ENCODE assay signal across 8 cellular contexts in genomic region chr2:204072443-204073324, GRCh38.
DNase-seq lines count a peak whose midpoint lies in the region; ATAC-seq, FAIRE-seq and TF ChIP-seq lines count a peak whose summit lies in the region.

No MANE protein-coding gene starts in this region.

- TF ChIP-seq CTCF in DND-41 (IDR thresholded peaks at IDR 0.05; ENCODE audit: borderline replicate concordance, extremely low read depth, low read length, poor library complexity, severe bottlenecking), result peak; percentile 75
- peak; percentile 84 to 89 for TF ChIP-seq CTCF in GM23338 (conservative IDR thresholded peaks at IDR 0.05; ENCODE audit: low read depth in 2 of 2)
- peak; percentile 54 for TF ChIP-seq CTCF in SK-N-SH (IDR thresholded peaks at IDR 0.05)
- peak; percentile 63 for TF ChIP-seq CTCF in HepG2 (CRISPR knock-in tag; IDR thresholded peaks at IDR 0.05)

- H3K4me1 ChIP-seq in DND-41 (ENCODE audit: insufficient read depth, low read length), result no peaks in the 10 kb centered on the region
- no peaks in the 10 kb centered on the region for H3K4me1 ChIP-seq in GM23338 (ENCODE audit: insufficient read depth)
- peaks cover 0 to 9% of the 10 kb centered on the region in 2 experiments; a peak in 2 of 4 replicates for H3K4me1 ChIP-seq in SK-N-SH (ENCODE audit: control insufficient read depth in 1 of 2, insufficient read depth in 2 of 2, low read depth in 1 of 2, low read length in 1 of 2)
- H3K4me1 ChIP-seq in HepG2 (ENCODE audit: insufficient read depth, low read length), result no peaks in the 10 kb centered on the region

- peak; percentile 39 for FAIRE-seq in HepG2 (lab: Jason Lieb, UNC)

- H3K4me3 Mint-ChIP-seq in GM23338, result no peak overlapping the region
- H3K4me3 Mint-ChIP-seq in activated naive CD8-positive, alpha-beta T cell treated with anti-CD3 and anti-CD28 coated beads for 36 hours, result no peak overlapping the region

- peaks cover 2% of the 10 kb centered on the region for H3K27me3 Mint-ChIP-seq in GM23338 (ENCODE audit: insufficient read depth, low read depth, poor library complexity)
- peaks cover 8% of the 10 kb centered on the region for H3K27me3 Mint-ChIP-seq in activated naive CD8-positive, alpha-beta T cell treated with anti-CD3 and anti-CD28 coated beads for 36 hours

- no TSS peak for BruUV-seq in HepG2 (replicated peaks; lab: Mats Ljungman, UMichigan)

- in situ Hi-C loops in HepG2 (cut with HindIII; ENCODE audit: extremely low pct_ligation_motif_present, low pct_unique_long_range_greater_than_20kb), result no loop called here

- DNase-seq in DND-41, result peak; percentile 63
- DNase-seq in GM23338 (ENCODE audit: low spot score), result peak; percentile 84
- DNase-seq in SK-N-SH, result peak; percentile 16
- peak; percentile 66 for DNase-seq in activated naive CD8-positive, alpha-beta T cell treated with anti-CD3 and anti-CD28 coated beads for 36 hours
- peak; percentile 11 for DNase-seq in HepG2 (ENCODE audit: low spot score)
- peak; percentile 59 for DNase-seq in stimulated activated CD8-positive, alpha-beta memory T cell treated with anti-CD3 and anti-CD28 coated beads, Interleukin-7, amount 100 ng/mL, for 24 hours (ENCODE audit: low read depth)
- DNase-seq in NCI-H1105 treated with DMSO at 0.1 percent for 48 hours (lab: John Stamatoyannopoulos, UW), result no peak

- no peaks in the 10 kb centered on the region for H3K27me3 ChIP-seq in DND-41 (ENCODE audit: insufficient read depth, low read length, poor library complexity)
- no peaks in the 10 kb centered on the region for H3K27me3 ChIP-seq in GM23338 (ENCODE audit: insufficient read depth)
- no peaks in the 10 kb centered on the region for H3K27me3 ChIP-seq in SK-N-SH (ENCODE audit: insufficient read depth)
- no peaks in the 10 kb centered on the region; a peak in 1 of 5 replicates for H3K27me3 ChIP-seq in HepG2 (ENCODE audit: control insufficient read depth in 1 of 2, insufficient read depth in 2 of 2, low read length in 2 of 2)

- no peaks in the 10 kb centered on the region; the same call in 2 of the 3 replicates for H3K4me1 Mint-ChIP-seq in GM23338
- H3K4me1 Mint-ChIP-seq in activated naive CD8-positive, alpha-beta T cell treated with anti-CD3 and anti-CD28 coated beads for 36 hours, result peaks cover 5% of the 10 kb centered on the region

- TF ChIP-seq EP300 in SK-N-SH (IDR thresholded peaks at IDR 0.05; ENCODE audit: borderline replicate concordance in 1 of 2, low read depth in 1 of 2, low read length in 1 of 2) (no peak), HepG2 (IDR thresholded peaks at IDR 0.05; ENCODE audit: low read depth in 2 of 2, low read length in 2 of 2) (no peak), HepG2 (CRISPR knock-in tag; IDR thresholded peaks at IDR 0.05; ENCODE audit: borderline replicate concordance) (no peak)

- H3K27ac ChIP-seq in DND-41 (ENCODE audit: low read length) (no peak overlapping the region), GM23338 (ENCODE audit: low read depth) (no peak overlapping the region), SK-N-SH (ENCODE audit: low read depth in 2 of 2, low read length in 1 of 2) (no peak overlapping the region), HepG2 (ENCODE audit: extremely low read length, insufficient read depth, low read length) (no peak overlapping the region)

- H3K36me3 ChIP-seq in DND-41 (ENCODE audit: insufficient read depth, low read length) (no peaks in the 10 kb centered on the region), GM23338 (ENCODE audit: insufficient read depth) (no peaks in the 10 kb centered on the region), SK-N-SH (replicated peaks in 1 of 2; ENCODE audit: control insufficient read depth in 1 of 2, insufficient read depth in 2 of 2, low read length in 1 of 2) (no peaks in the 10 kb centered on the region), HepG2 (replicated peaks in 1 of 2; ENCODE audit: control insufficient read depth in 1 of 2, insufficient read depth in 2 of 2, low read length in 2 of 2) (no peaks in the 10 kb centered on the region)

- peak; percentile 62 for TF ChIP-seq RAD21 in SK-N-SH (IDR thresholded peaks at IDR 0.05; ENCODE audit: low read length)
- TF ChIP-seq RAD21 in HepG2 (CRISPR knock-in tag; IDR thresholded peaks at IDR 0.05), result no peak

- POLR2A ChIA-PET in SK-N-SH (lab: Yijun Ruan, JAX), result no interaction called here
- POLR2A ChIA-PET in HepG2 (lab: Yijun Ruan, JAX), result no interaction called here

- H3F3A ChIP-seq in GM23338 (replicated peaks; ENCODE audit: low read depth) (no peaks in the 10 kb centered on the region), SK-N-SH (replicated peaks; ENCODE audit: insufficient read depth) (no peaks in the 10 kb centered on the region)

- no peaks in the 10 kb centered on the region for H3K9me3 Mint-ChIP-seq in GM23338
- H3K9me3 Mint-ChIP-seq in activated naive CD8-positive, alpha-beta T cell treated with anti-CD3 and anti-CD28 coated beads for 36 hours, result peaks cover 2% of the 10 kb centered on the region

- H3K27ac Mint-ChIP-seq in GM23338, result no peak overlapping the region
- H3K27ac Mint-ChIP-seq in activated naive CD8-positive, alpha-beta T cell treated with anti-CD3 and anti-CD28 coated beads for 36 hours, result no peak overlapping the region

- H3K9ac ChIP-seq in DND-41 (ENCODE audit: low read depth, low read length), result no peak overlapping the region
- no peak overlapping the region for H3K9ac ChIP-seq in SK-N-SH
- no peak overlapping the region for H3K9ac ChIP-seq in HepG2 (ENCODE audit: insufficient read depth, low read depth, low read length)

- WGBS in SK-N-SH (ENCODE audit: low lambda C conversion rate), result 71% methylated on average over 8 of the region's 8 CpGs
- WGBS in HepG2 (ENCODE audit: low lambda C conversion rate), result 24% methylated on average over 8 of the region's 8 CpGs

- ATAC-seq in DND-41 (ENCODE audit: insufficient read depth, low read depth) (peak; percentile 78), GM23338 (peak; percentile 94), HepG2 (peak; percentile 79), GM21447 (IDR thresholded peaks at IDR 0.05; ENCODE audit: unreplicated experiment) (no peak)

- CTCF ChIA-PET in SK-N-SH (lab: Yijun Ruan, JAX) (interaction anchor here (0.7 to 3.0 kb wide), 8 partner anchors 9 to 252 kb away, joined by 3 to 13 read pairs (median 6); no protein-coding TSS in a partner anchor), HepG2 (lab: Yijun Ruan, JAX; ENCODE audit: low intra/inter-chr PET ratio, low total read pairs) (no interaction called here)

- no peak overlapping the region for H2AFZ ChIP-seq in DND-41 (ENCODE audit: low read depth, low read length)
- peak overlapping the region; percentile 25; the same call in 1 of the 2 replicates for H2AFZ ChIP-seq in GM23338
- H2AFZ ChIP-seq in SK-N-SH (ENCODE audit: low read depth), result no peak overlapping the region
- H2AFZ ChIP-seq in HepG2 (ENCODE audit: low read length), result no peak overlapping the region

- H3K4me3 ChIP-seq in DND-41 (ENCODE audit: low read depth in 1 of 2, low read length in 2 of 2) (no peak overlapping the region), GM23338 (no peak overlapping the region), SK-N-SH (ENCODE audit: low read depth in 2 of 2, low read length in 1 of 2) (no peak overlapping the region; a peak in 1 of 4 replicates), HepG2 (replicated peaks in 1 of 3; ENCODE audit: insufficient read depth in 1 of 3, low read depth in 2 of 3, low read length in 3 of 3) (no peak overlapping the region)

- no peaks in the 10 kb centered on the region for H4K20me1 ChIP-seq in DND-41 (ENCODE audit: insufficient read depth, low read length)
- H4K20me1 ChIP-seq in GM23338 (replicated peaks; ENCODE audit: insufficient read depth), result no peaks in the 10 kb centered on the region
- no peaks in the 10 kb centered on the region for H4K20me1 ChIP-seq in SK-N-SH (ENCODE audit: insufficient read depth)
- no peaks in the 10 kb centered on the region for H4K20me1 ChIP-seq in HepG2 (ENCODE audit: insufficient read depth, low read length)

- intact Hi-C loops in HepG2 (cut with micrococcal nuclease; ENCODE audit: unreplicated experiment), result loop anchor here (1.0 kb wide), 1 partner anchor 106 kb away; no protein-coding TSS in a partner anchor

- H3K4me2 ChIP-seq in DND-41 (ENCODE audit: insufficient read depth, low read length) (no peak overlapping the region), GM23338 (no peak overlapping the region), SK-N-SH (no peak overlapping the region), HepG2 (ENCODE audit: low read depth, low read length) (no peak overlapping the region)

- H3K9me3 ChIP-seq in DND-41 (ENCODE audit: insufficient read depth, low read length, severe bottlenecking) (no peaks in the 10 kb centered on the region), SK-N-SH (no peaks in the 10 kb centered on the region), HepG2 (ENCODE audit: low read length) (no peaks in the 10 kb centered on the region)

- H3K79me2 ChIP-seq in DND-41 (ENCODE audit: insufficient read depth, low read length) (no peaks in the 10 kb centered on the region), GM23338 (replicated peaks; ENCODE audit: insufficient read depth) (no peaks in the 10 kb centered on the region), SK-N-SH (ENCODE audit: insufficient read depth) (no peaks in the 10 kb centered on the region), HepG2 (ENCODE audit: insufficient read depth, low read length) (no peaks in the 10 kb centered on the region)

- H3K36me3 Mint-ChIP-seq in GM23338 (ENCODE audit: low read depth), result no peaks in the 10 kb centered on the region
- no peaks in the 10 kb centered on the region for H3K36me3 Mint-ChIP-seq in activated naive CD8-positive, alpha-beta T cell treated with anti-CD3 and anti-CD28 coated beads for 36 hours

- H3K9me2 ChIP-seq in GM23338 (ENCODE audit: insufficient read depth), result no peaks in the 10 kb centered on the region
- no peaks in the 10 kb centered on the region for H3K9me2 ChIP-seq in SK-N-SH

- no peak for TF ChIP-seq POLR2A in HepG2 (IDR thresholded peaks at IDR 0.05; ENCODE audit: insufficient read depth in 1 of 2, low read depth in 2 of 2, low read length in 2 of 2)

TF ChIP-seq in HepG2, 621 proteins besides CTCF, POLR2A, EP300 and RAD21:
- TF ChIP-seq CHD2 (IDR thresholded peaks at IDR 0.05; ENCODE audit: low read depth, low read length) (peak; percentile 39; the same call in 1 of the 2 replicates), STAG1 (CRISPR knock-in tag; IDR thresholded peaks at IDR 0.05) (peak; percentile 41; the same call in 1 of the 2 replicates), GATA4 (IDR thresholded peaks at IDR 0.05; ENCODE audit: borderline replicate concordance, low read depth) (no peak)
